9 cellular contexts compared by ENCODE assay signal in genomic region chr6:84575264-84575663, GRCh38.
DNase-seq lines count a peak whose midpoint lies in the region; ATAC-seq and TF ChIP-seq lines count a peak whose summit lies in the region.
"Had no signal": no experiment of that assay in that cellular context is flagged by ENCODE, and none has a peak within 500 bp of the region (broad histone marks: within the 10 kb centered on the region; RNA-seq: fewer than 3 reads in every experiment).

No MANE protein-coding gene starts in this region.

- H3K27ac ChIP-seq in RWPE2 (ENCODE audit: poor library complexity, severe bottlenecking): no peak overlapping the region

- DNase-seq in AG08395 (ENCODE audit: low spot score) (peak; percentile 50), RWPE2 (ENCODE audit: low spot score) (no peak), activated gamma-delta T cell (lab: John Stamatoyannopoulos, UW) (no peak), middle frontal gyrus (ENCODE audit: extremely low spot score, low spot score) (no peak), retina (no peak)
- no peak for DNase-seq in stimulated activated CD4-positive, alpha-beta T cell treated with anti-CD3 and anti-CD28 coated beads, Interleukin-4, amount 100 ng/mL, for 4 hours
- DNase-seq: C1 segment of cervical spinal cord had no signal

- H3K4me1 ChIP-seq in RWPE2 (ENCODE audit: insufficient read depth, poor library complexity, severe bottlenecking): no peaks in the 10 kb centered on the region

- no peak overlapping the region for H3K4me3 ChIP-seq in RWPE2 (ENCODE audit: severe bottlenecking)

- no peaks in the 10 kb centered on the region for H3K36me3 ChIP-seq in RWPE2 (ENCODE audit: low read depth)

- H3K27me3 ChIP-seq in RWPE2 (ENCODE audit: insufficient read depth, poor library complexity, severe bottlenecking): no peaks in the 10 kb centered on the region

- H3K9me3 ChIP-seq in RWPE2 (ENCODE audit: severe bottlenecking): no peaks in the 10 kb centered on the region

- ATAC-seq in GM19397 (IDR thresholded peaks at IDR 0.05; ENCODE audit: unreplicated experiment) (peak; percentile 92), HG03097 (IDR thresholded peaks at IDR 0.05; ENCODE audit: low FRiP score, unreplicated experiment) (peak; percentile 100), RWPE2 (ENCODE audit: low read depth) (peak; percentile 78)

- TF ChIP-seq CTCF in RWPE2 (IDR thresholded peaks at IDR 0.05; ENCODE audit: poor library complexity, severe bottlenecking): no peak
